ENCODE assay signal across 9 cellular contexts in genomic region chr10:45464958-45465567, GRCh38.
DNase-seq lines count a peak whose midpoint lies in the region; ATAC-seq, FAIRE-seq and TF ChIP-seq lines count a peak whose summit lies in the region.
"Had no signal": no experiment of that assay in that cellular context is flagged by ENCODE, and none has a peak within 500 bp of the region (broad histone marks: within the 10 kb centered on the region; RNA-seq: fewer than 3 reads in every experiment).

No MANE protein-coding gene starts in this region.

- ATAC-seq in CD4-positive, alpha-beta T cell (ENCODE audit: poor library complexity) = peak; percentile 98
- peak; percentile 46 for ATAC-seq in HG03439 (IDR thresholded peaks at IDR 0.05; ENCODE audit: unreplicated experiment)

- intact Hi-C loops in CD4-positive, alpha-beta T cell (cut with DNase I, micrococcal nuclease) = loop anchor here (2.0 to 5.0 kb wide), 4 partner anchors 207 to 272 kb away; partner anchors contain the start of genes ZFAND4 (in 2 of the 2) and WASHC2C (in 1 of the 2)
- intact Hi-C loops in activated T-helper 1 cell treated with anti-CD3 and anti-CD28 coated beads, Interleukin-12 subunit alpha, Interleukin-12 subunit beta, Interleukin-2, Interleukin-4 antibody, amounts not matched to agents 30 ng/mL and 10 ng/mL and 1 ng/mL, durations not matched to agents 14 hours and 24 hours and 36 hours (cut with micrococcal nuclease) = loop anchor here (1.0 to 10.0 kb wide), 9 partner anchors 46 to 566 kb away; partner anchors contain the start of genes NCOA4 and ZFAND4

- CTCF ChIA-PET in CD4-positive, alpha-beta T cell (lab: Charles Lee) = interaction anchor here (0.5 to 1.7 kb wide), 10 partner anchors 12 to 230 kb away, joined by 3 to 7 read pairs (median 3); partner anchors contain the start of gene ZFAND4

- no peaks in the 10 kb centered on the region for H3K9me3 ChIP-seq in CD4-positive, alpha-beta T cell (ENCODE audit: control insufficient read depth, low read length)
- no peaks in the 10 kb centered on the region for H3K9me3 ChIP-seq in neutrophil

- H3K9me3 Mint-ChIP-seq in CD4-positive, alpha-beta T cell = no peaks in the 10 kb centered on the region
- no peaks in the 10 kb centered on the region for H3K9me3 Mint-ChIP-seq in activated T-helper 1 cell treated with anti-CD3 and anti-CD28 coated beads, Interleukin-12 subunit alpha, Interleukin-12 subunit beta, Interleukin-2, Interleukin-4 antibody, amounts not matched to agents 30 ng/mL and 10 ng/mL and 1 ng/mL, durations not matched to agents 14 hours and 24 hours and 36 hours

- FAIRE-seq in RCC 7860 (lab: Jason Lieb, UNC) = no peak
- FAIRE-seq: colon had no signal

- POLR2A ChIA-PET in CD4-positive, alpha-beta T cell (lab: Charles Lee) = interaction anchor here (0.6 to 1.6 kb wide), 4 partner anchors 13 to 215 kb away, joined by 3 to 6 read pairs (median 4); partner anchors contain the start of gene ZFAND4

- peaks cover 77 to 89% of the 10 kb centered on the region in 2 experiments for H3K4me1 ChIP-seq in neutrophil (ENCODE audit: control insufficient read depth in 1 of 2, insufficient read depth in 1 of 2, low read depth in 1 of 2, low read length in 1 of 2)

- H3K4me1 Mint-ChIP-seq in CD4-positive, alpha-beta T cell (ENCODE audit: low read depth) = peaks cover 25% of the 10 kb centered on the region
- H3K4me1 Mint-ChIP-seq in activated T-helper 1 cell treated with anti-CD3 and anti-CD28 coated beads, Interleukin-12 subunit alpha, Interleukin-12 subunit beta, Interleukin-2, Interleukin-4 antibody, amounts not matched to agents 30 ng/mL and 10 ng/mL and 1 ng/mL, durations not matched to agents 14 hours and 24 hours and 36 hours (ENCODE audit: low read depth) = peaks cover 55% of the 10 kb centered on the region

- H3K27me3 ChIP-seq in CD4-positive, alpha-beta T cell (ENCODE audit: control insufficient read depth, insufficient read depth, low read length) = no peaks in the 10 kb centered on the region
- H3K27me3 ChIP-seq in neutrophil = no peaks in the 10 kb centered on the region

- peak; percentile 63 to 81 (median 69) for DNase-seq in CD4-positive, alpha-beta T cell
- DNase-seq in GM19238 (ENCODE audit: insufficient read length, low spot score) (peak; percentile 63), RCC 7860 (ENCODE audit: low spot score) (peak; percentile 39), fibroblast of peridontal ligament (ENCODE audit: extremely low read depth) (peak; percentile 75), substantia nigra (lab: John Stamatoyannopoulos, UW) (peak in 43 of 49 donors; percentile 15 to 87 (median 65))
- peak; percentile 63 for DNase-seq in activated T-helper 1 cell treated with anti-CD3 and anti-CD28 coated beads, Interleukin-12 subunit alpha, Interleukin-12 subunit beta, Interleukin-2, Interleukin-4 antibody, amounts not matched to agents 30 ng/mL and 10 ng/mL and 1 ng/mL, durations not matched to agents 14 hours and 24 hours and 36 hours (ENCODE audit: low spot score)

- H3K36me3 ChIP-seq in neutrophil = peaks cover 36% of the 10 kb centered on the region

- no peaks in the 10 kb centered on the region for H3K27me3 Mint-ChIP-seq in CD4-positive, alpha-beta T cell
- H3K27me3 Mint-ChIP-seq in activated T-helper 1 cell treated with anti-CD3 and anti-CD28 coated beads, Interleukin-12 subunit alpha, Interleukin-12 subunit beta, Interleukin-2, Interleukin-4 antibody, amounts not matched to agents 30 ng/mL and 10 ng/mL and 1 ng/mL, durations not matched to agents 14 hours and 24 hours and 36 hours (ENCODE audit: insufficient read depth) = no peaks in the 10 kb centered on the region

- peak; percentile 90 for TF ChIP-seq CTCF in CD4-positive, alpha-beta T cell (IDR thresholded peaks at IDR 0.05)
- peak; percentile 76 for TF ChIP-seq CTCF in neutrophil (IDR thresholded peaks at IDR 0.05)

- no peak overlapping the region for H3K4me3 Mint-ChIP-seq in CD4-positive, alpha-beta T cell
- H3K4me3 Mint-ChIP-seq in activated T-helper 1 cell treated with anti-CD3 and anti-CD28 coated beads, Interleukin-12 subunit alpha, Interleukin-12 subunit beta, Interleukin-2, Interleukin-4 antibody, amounts not matched to agents 30 ng/mL and 10 ng/mL and 1 ng/mL, durations not matched to agents 14 hours and 24 hours and 36 hours = no peak overlapping the region

- H3K4me3 ChIP-seq in neutrophil (ENCODE audit: low read depth in 1 of 2, low read length in 1 of 2) = peak overlapping the region; percentile 64 to 68

- no peak overlapping the region for H3K27ac Mint-ChIP-seq in CD4-positive, alpha-beta T cell
- H3K27ac Mint-ChIP-seq in activated T-helper 1 cell treated with anti-CD3 and anti-CD28 coated beads, Interleukin-12 subunit alpha, Interleukin-12 subunit beta, Interleukin-2, Interleukin-4 antibody, amounts not matched to agents 30 ng/mL and 10 ng/mL and 1 ng/mL, durations not matched to agents 14 hours and 24 hours and 36 hours = no peak overlapping the region

- H3K27ac ChIP-seq in CD4-positive, alpha-beta T cell (ENCODE audit: low read depth, low read length) = no peak overlapping the region
- H3K27ac ChIP-seq in neutrophil (peak overlapping the region; percentile 89), substantia nigra (ENCODE audit: low read depth, low read length, poor library complexity, severe bottlenecking) (peak overlapping the region; percentile 3)

- peaks cover 30% of the 10 kb centered on the region for H3K36me3 Mint-ChIP-seq in CD4-positive, alpha-beta T cell (ENCODE audit: low read depth)
- H3K36me3 Mint-ChIP-seq in activated T-helper 1 cell treated with anti-CD3 and anti-CD28 coated beads, Interleukin-12 subunit alpha, Interleukin-12 subunit beta, Interleukin-2, Interleukin-4 antibody, amounts not matched to agents 30 ng/mL and 10 ng/mL and 1 ng/mL, durations not matched to agents 14 hours and 24 hours and 36 hours (ENCODE audit: low read depth) = peaks cover 12% of the 10 kb centered on the region
